In the genomic region with DNA sequence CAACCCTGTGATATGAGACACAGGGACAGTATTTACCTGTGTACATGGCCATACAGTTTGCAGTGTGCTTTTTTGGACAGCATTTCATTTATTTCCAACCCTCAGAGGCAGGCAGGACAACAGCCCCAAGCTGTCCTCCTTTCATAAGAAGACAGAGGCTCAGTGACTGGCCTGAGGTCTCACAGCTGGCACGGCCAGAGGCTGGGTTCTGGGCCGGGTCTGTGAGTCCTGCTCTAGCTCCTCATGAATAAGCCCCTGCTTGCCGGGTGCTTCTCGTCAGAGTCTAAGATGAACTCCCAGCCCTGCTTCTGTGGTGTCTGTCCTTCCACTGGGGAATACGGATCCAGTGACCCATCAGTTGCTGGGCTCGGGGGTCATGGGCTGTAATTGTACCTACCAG, we compare ENCODE assay signal across 4 cellular contexts. TPM values are rescaled to one million over a fixed set of nuclear protein-coding genes. Genes with fewer than 3 reads are reported as not detected.
"Had no signal": no experiment of that assay in that cellular context is flagged by ENCODE, and none has a peak within 500 bp of the region (broad histone marks: within the 10 kb centered on the region; RNA-seq: fewer than 3 reads in every experiment).

No MANE protein-coding gene starts in this region.

RNA-seq across cellular contexts. Expression of a gene that starts 2.5 kb away (rescaled TPM):
- total RNA-seq: LHCN-M2, M059J, MCF 10A, NCI-H460 had no signal

RNA-seq across cellular contexts. Expression of a gene that starts 21.5 kb away (rescaled TPM):
- total RNA-seq: MCF 10A had no signal
